25 cellular contexts compared by ENCODE assay signal in genomic region chr6:16311763-16312162, GRCh38.
"Had no signal": no experiment of that assay in that cellular context is flagged by ENCODE, and none has a peak within 500 bp of the region (broad histone marks: within the 10 kb centered on the region; RNA-seq: fewer than 3 reads in every experiment).

No MANE protein-coding gene starts in this region.

- H3K27me3 Mint-ChIP-seq: naive thymus-derived CD4-positive, alpha-beta T cell; stimulated activated memory B cell treated with anti-CD40 and anti-IgM and Interleukin-4, amounts not matched to agents 10 μg/mL and 1 μg/mL and 100 μg/mL, for 72 hours; stimulated activated naive CD8-positive, alpha-beta T cell treated with anti-CD3 and anti-CD28 coated beads, Interleukin-15, Interleukin-2, amounts not matched to agents 100 ng/mL and 50 ng/mL, for 24 hours had no signal

- H3K4me3 Mint-ChIP-seq: naive thymus-derived CD4-positive, alpha-beta T cell; nephron progenitor cell; stimulated activated memory B cell treated with anti-CD40 and anti-IgM and Interleukin-4, amounts not matched to agents 10 μg/mL and 1 μg/mL and 100 μg/mL, for 72 hours; stimulated activated naive CD8-positive, alpha-beta T cell treated with anti-CD3 and anti-CD28 coated beads, Interleukin-15, Interleukin-2, amounts not matched to agents 100 ng/mL and 50 ng/mL, for 24 hours had no signal

- H3K36me3 ChIP-seq: left ventricle myocardium inferior, tibial nerve, upper lobe of right lung, vagina had no signal

- DNase-seq: effector memory CD4-positive, alpha-beta T cell; glutamatergic neuron; islet precursor cell; left ventricle myocardium inferior; mesenchymal stem cell; naive thymus-derived CD4-positive, alpha-beta T cell; nephron progenitor cell; psoas muscle; retina; spleen; stimulated activated CD4-positive, alpha-beta T cell treated with anti-CD3 and anti-CD28 coated beads, Interleukin-15, amount 100 ng/mL, for 24 hours; stimulated activated CD4-positive, alpha-beta T cell treated with anti-CD3 and anti-CD28 coated beads, Interleukin-1b, Interleukin-23, amount 100 ng/mL, for 48 hours; stimulated activated CD4-positive, alpha-beta T cell treated with anti-CD3 and anti-CD28 coated beads, Interleukin-4, amount 100 ng/mL, for 24 hours; testis; upper lobe of right lung had no signal

- H3K27ac ChIP-seq: left ventricle myocardium inferior, neutrophil, psoas muscle, spleen, testis, tibial nerve, upper lobe of right lung, vagina had no signal

- H3K4me3 ChIP-seq: left ventricle myocardium inferior, lung, psoas muscle, spleen, testis, tibial nerve, upper lobe of right lung, vagina had no signal

- H3K9me3 ChIP-seq: left ventricle myocardium inferior, neutrophil, psoas muscle, spleen, testis, tibial nerve, upper lobe of right lung, vagina had no signal

- H3K4me1 Mint-ChIP-seq: nephron progenitor cell had no signal

- ATAC-seq: esophagus mucosa; naive thymus-derived CD4-positive, alpha-beta T cell; sciatic nerve; stimulated activated memory B cell treated with anti-CD40 and anti-IgM and Interleukin-4, amounts not matched to agents 10 μg/mL and 1 μg/mL and 100 μg/mL, for 72 hours; upper lobe of right lung had no signal

- H3K27ac Mint-ChIP-seq: naive thymus-derived CD4-positive, alpha-beta T cell; nephron progenitor cell; stimulated activated memory B cell treated with anti-CD40 and anti-IgM and Interleukin-4, amounts not matched to agents 10 μg/mL and 1 μg/mL and 100 μg/mL, for 72 hours; stimulated activated naive CD8-positive, alpha-beta T cell treated with anti-CD3 and anti-CD28 coated beads, Interleukin-15, Interleukin-2, amounts not matched to agents 100 ng/mL and 50 ng/mL, for 24 hours had no signal

- H3K9me3 Mint-ChIP-seq: naive thymus-derived CD4-positive, alpha-beta T cell; nephron progenitor cell; stimulated activated memory B cell treated with anti-CD40 and anti-IgM and Interleukin-4, amounts not matched to agents 10 μg/mL and 1 μg/mL and 100 μg/mL, for 72 hours; stimulated activated naive CD8-positive, alpha-beta T cell treated with anti-CD3 and anti-CD28 coated beads, Interleukin-15, Interleukin-2, amounts not matched to agents 100 ng/mL and 50 ng/mL, for 24 hours had no signal

- FAIRE-seq: endometrium, frontal cortex had no signal

- H3K4me1 ChIP-seq: testis, upper lobe of right lung, vagina had no signal

- H3K27me3 ChIP-seq: neutrophil, spleen, testis, tibial nerve, upper lobe of right lung, vagina had no signal
